1 cellular context compared by ENCODE assay signal in the genomic region with DNA sequence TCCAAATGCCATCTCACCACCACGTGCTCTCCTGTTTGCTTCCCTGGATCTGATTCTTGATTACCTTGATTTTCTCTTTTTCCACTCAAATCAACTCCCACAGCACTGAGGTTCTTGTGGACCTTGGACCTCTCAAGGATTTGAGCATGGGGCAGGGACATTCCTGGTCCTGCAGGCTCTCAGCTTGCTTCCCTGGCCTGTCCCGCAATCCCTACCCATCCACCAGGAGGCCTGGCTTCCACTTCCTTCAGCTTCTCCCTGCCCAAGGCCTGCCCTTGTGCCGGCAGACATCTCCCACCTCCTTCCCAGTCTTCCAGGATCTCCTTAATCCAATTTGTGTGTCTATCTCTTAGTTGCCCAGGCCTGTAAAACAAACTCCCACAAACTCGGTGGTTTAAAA.
TF ChIP-seq lines count a peak whose summit lies in the region.

No MANE protein-coding gene starts in this region.

TF ChIP-seq in A549, 52 proteins besides CTCF, POLR2A, EP300 and RAD21:
- TF ChIP-seq, protein P1, sequence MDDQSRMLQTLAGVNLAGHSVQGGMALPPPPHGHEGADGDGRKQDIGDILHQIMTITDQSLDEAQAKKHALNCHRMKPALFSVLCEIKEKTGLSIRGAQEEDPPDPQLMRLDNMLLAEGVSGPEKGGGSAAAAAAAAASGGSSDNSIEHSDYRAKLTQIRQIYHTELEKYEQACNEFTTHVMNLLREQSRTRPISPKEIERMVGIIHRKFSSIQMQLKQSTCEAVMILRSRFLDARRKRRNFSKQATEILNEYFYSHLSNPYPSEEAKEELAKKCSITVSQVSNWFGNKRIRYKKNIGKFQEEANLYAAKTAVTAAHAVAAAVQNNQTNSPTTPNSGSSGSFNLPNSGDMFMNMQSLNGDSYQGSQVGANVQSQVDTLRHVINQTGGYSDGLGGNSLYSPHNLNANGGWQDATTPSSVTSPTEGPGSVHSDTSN (IDR thresholded peaks at IDR 0.05): no peak
- TF ChIP-seq ZSCAN20 (CRISPR knock-in tag; IDR thresholded peaks at IDR 0.05): no peak
- no peak for TF ChIP-seq MAZ (IDR thresholded peaks at IDR 0.05; ENCODE audit: borderline replicate concordance, low read depth, low read length)
- TF ChIP-seq RFX5 (IDR thresholded peaks at IDR 0.05): no peak
- no peak for TF ChIP-seq NFE2L2 (conservative IDR thresholded peaks at IDR 0.05; ENCODE audit: low read length)
- TF ChIP-seq KDM5A (IDR thresholded peaks at IDR 0.05): no peak
- TF ChIP-seq, protein P2, sequence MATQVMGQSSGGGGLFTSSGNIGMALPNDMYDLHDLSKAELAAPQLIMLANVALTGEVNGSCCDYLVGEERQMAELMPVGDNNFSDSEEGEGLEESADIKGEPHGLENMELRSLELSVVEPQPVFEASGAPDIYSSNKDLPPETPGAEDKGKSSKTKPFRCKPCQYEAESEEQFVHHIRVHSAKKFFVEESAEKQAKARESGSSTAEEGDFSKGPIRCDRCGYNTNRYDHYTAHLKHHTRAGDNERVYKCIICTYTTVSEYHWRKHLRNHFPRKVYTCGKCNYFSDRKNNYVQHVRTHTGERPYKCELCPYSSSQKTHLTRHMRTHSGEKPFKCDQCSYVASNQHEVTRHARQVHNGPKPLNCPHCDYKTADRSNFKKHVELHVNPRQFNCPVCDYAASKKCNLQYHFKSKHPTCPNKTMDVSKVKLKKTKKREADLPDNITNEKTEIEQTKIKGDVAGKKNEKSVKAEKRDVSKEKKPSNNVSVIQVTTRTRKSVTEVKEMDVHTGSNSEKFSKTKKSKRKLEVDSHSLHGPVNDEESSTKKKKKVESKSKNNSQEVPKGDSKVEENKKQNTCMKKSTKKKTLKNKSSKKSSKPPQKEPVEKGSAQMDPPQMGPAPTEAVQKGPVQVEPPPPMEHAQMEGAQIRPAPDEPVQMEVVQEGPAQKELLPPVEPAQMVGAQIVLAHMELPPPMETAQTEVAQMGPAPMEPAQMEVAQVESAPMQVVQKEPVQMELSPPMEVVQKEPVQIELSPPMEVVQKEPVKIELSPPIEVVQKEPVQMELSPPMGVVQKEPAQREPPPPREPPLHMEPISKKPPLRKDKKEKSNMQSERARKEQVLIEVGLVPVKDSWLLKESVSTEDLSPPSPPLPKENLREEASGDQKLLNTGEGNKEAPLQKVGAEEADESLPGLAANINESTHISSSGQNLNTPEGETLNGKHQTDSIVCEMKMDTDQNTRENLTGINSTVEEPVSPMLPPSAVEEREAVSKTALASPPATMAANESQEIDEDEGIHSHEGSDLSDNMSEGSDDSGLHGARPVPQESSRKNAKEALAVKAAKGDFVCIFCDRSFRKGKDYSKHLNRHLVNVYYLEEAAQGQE (IDR thresholded peaks at IDR 0.05): no peak
- no peak for TF ChIP-seq CEBPB (IDR thresholded peaks at IDR 0.05)
